In the genomic region with DNA sequence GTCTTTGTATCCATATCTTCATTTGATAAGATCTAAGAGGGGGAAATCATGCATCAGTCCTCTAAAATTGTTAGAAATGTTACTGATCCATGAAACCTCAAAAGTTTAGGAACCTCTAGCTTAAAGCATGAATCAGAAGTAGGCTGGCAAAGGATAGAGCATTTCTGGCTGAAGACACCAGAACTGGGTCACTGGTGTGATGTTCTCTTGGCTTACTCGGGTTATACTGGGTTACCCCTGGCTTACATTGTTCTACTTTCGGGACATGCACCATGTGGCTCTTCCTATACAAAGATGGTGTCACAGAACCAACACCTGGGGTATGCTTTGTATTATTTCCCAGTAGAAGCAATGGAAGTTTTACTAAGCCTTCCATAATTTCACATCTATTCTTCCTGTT, we compare ENCODE assay signal across 9 cellular contexts.
"Had no signal": no experiment of that assay in that cellular context is flagged by ENCODE, and none has a peak within 500 bp of the region (broad histone marks: within the 10 kb centered on the region; RNA-seq: fewer than 3 reads in every experiment).

No MANE protein-coding gene starts in this region.

- H3K27ac ChIP-seq: GM23248 had no signal

- ATAC-seq: GM23338, HCT116 had no signal

- H3K4me3 Mint-ChIP-seq: GM23338, H9, HFFc6 had no signal

- H3K36me3 ChIP-seq: HAP-1 had no signal

- H3K4me1 ChIP-seq: HAP-1 had no signal

- H3K4me3 ChIP-seq: GM23248, GM23338, HAP-1 had no signal

- H3K4me1 Mint-ChIP-seq: GM23338, H9 had no signal

- H3K27ac Mint-ChIP-seq: GM23338, H9, HFFc6 had no signal

- DNase-seq: GM23248, GOT3, H7, H9, HCEC 1CT, HFFc6 had no signal

- H3K9me3 Mint-ChIP-seq: GM23338, HFFc6 had no signal

- H3K9me3 ChIP-seq: HAP-1 had no signal
